ENCODE assay signal across 19 cellular contexts in genomic region chr18:58549814-58550339, GRCh38.
A peak's percentile ranks its signal among the peaks of the same experiment; 100 is the strongest.
DNase-seq lines count a peak whose midpoint lies in the region; ATAC-seq and TF ChIP-seq lines count a peak whose summit lies in the region.
"Had no signal": no experiment of that assay in that cellular context is flagged by ENCODE, and none has a peak within 500 bp of the region (broad histone marks: within the 10 kb centered on the region; RNA-seq: fewer than 3 reads in every experiment).

No MANE protein-coding gene starts in this region.

- WGBS in prostate gland: 41% methylated on average over 6 of the region's 6 CpGs

- no peaks in the 10 kb centered on the region for H3K36me3 ChIP-seq in prostate gland
- H3K36me3 ChIP-seq: heart right ventricle had no signal

- peaks cover 11% of the 10 kb centered on the region for H3K4me1 ChIP-seq in prostate gland (replicated peaks)

- H3K27me3 ChIP-seq in prostate gland (replicated peaks; ENCODE audit: insufficient read depth): no peaks in the 10 kb centered on the region
- H3K27me3 ChIP-seq: heart right ventricle had no signal

- peak overlapping the region; percentile 79 to 80 for H3K27ac ChIP-seq in prostate gland

- TF ChIP-seq POLR2A in prostate gland (IDR thresholded peaks at IDR 0.05): no peak

- intact Hi-C loops in left colon (cut with DNase I, micrococcal nuclease): no loop called here
- intact Hi-C loops in prostate gland (cut with DNase I): no loop called here

- no peak for TF ChIP-seq CTCF in prostate gland (IDR thresholded peaks at IDR 0.05)

- DNase-seq in DMS53 treated with DMSO at 0.1 percent for 48 hours (lab: John Stamatoyannopoulos, UW; ENCODE audit: unreplicated experiment): peak; percentile 62
- DNase-seq in NCI-H146 (lab: John Stamatoyannopoulos, UW): peak; percentile 83
- peak; percentile 56 to 79 for DNase-seq in left colon
- DNase-seq in prostate gland (ENCODE audit: low spot score): peak; percentile 71
- DNase-seq in GF-D8 (lab: John Stamatoyannopoulos, UW): no peak
- no peak for DNase-seq in NCI-H187 (lab: John Stamatoyannopoulos, UW)
- DNase-seq in NCI-H2227 (lab: John Stamatoyannopoulos, UW; ENCODE audit: unreplicated experiment): no peak
- DNase-seq: activated CD4-positive, alpha-beta T cell treated with anti-CD3 and anti-CD28 coated beads for 36 hours; AML-193; EL; heart right ventricle; NCI-H1417 treated with DMSO at 0.1 percent for 48 hours; NCI-H526 treated with DMSO at 0.1 percent for 48 hours; nephron progenitor cell; posterior cingulate gyrus; SW 1271 had no signal

- no peak overlapping the region for H3K4me3 ChIP-seq in prostate gland
- H3K4me3 ChIP-seq: heart right ventricle had no signal

- H3K9me3 ChIP-seq in prostate gland: no peaks in the 10 kb centered on the region
- H3K9me3 ChIP-seq: heart right ventricle had no signal

- ATAC-seq in left colon: peak; percentile 95
- ATAC-seq: activated CD4-positive, alpha-beta T cell treated with anti-CD3 and anti-CD28 coated beads for 36 hours; HCT116; Right ventricle myocardium inferior; stimulated activated effector memory CD8-positive, alpha-beta T cell treated with anti-CD3 and anti-CD28 coated beads, Interleukin-12 subunit alpha, Interleukin-12 subunit beta, amount 100 ng/mL, for 72 hours had no signal

Comparison
In these comparisons a context has a peak if more than half of its experiments do, and no peak if none do; other contexts are left out.
1. DNase-seq: peak in DMS53 treated with DMSO at 0.1 percent for 48 hours (single experiment), NCI-H146 (single experiment), left colon (2 of 2) and prostate gland (single experiment); none in GF-D8 (single experiment), NCI-H187 (0 of 2) and NCI-H2227 (single experiment).